17 cellular contexts compared by ENCODE assay signal in genomic region chr15:37103475-37104071, GRCh38. TPM values are rescaled to one million over a fixed set of nuclear protein-coding genes. Genes with fewer than 3 reads are reported as not detected.
A peak's percentile ranks its signal among the peaks of the same experiment; 100 is the strongest.
DNase-seq lines count a peak whose midpoint lies in the region; ATAC-seq and TF ChIP-seq lines count a peak whose summit lies in the region.
"Had no signal": no experiment of that assay in that cellular context is flagged by ENCODE, and none has a peak within 500 bp of the region (broad histone marks: within the 10 kb centered on the region; RNA-seq: fewer than 3 reads in every experiment).

No MANE protein-coding gene starts in this region.

- H3K9ac ChIP-seq in endocrine pancreas (ENCODE audit: control insufficient read depth, insufficient read depth, low read length), result peak overlapping the region; percentile 22

- H3K27me3 Mint-ChIP-seq in nephron (ENCODE audit: low read depth) (peaks cover 83% of the 10 kb centered on the region), type B pancreatic cell (peaks cover 63% of the 10 kb centered on the region)

- H3K36me3 ChIP-seq in heart right ventricle (no peaks in the 10 kb centered on the region), endocrine pancreas (ENCODE audit: control insufficient read depth, insufficient read depth, low read length) (no peaks in the 10 kb centered on the region)

- DNase-seq in heart right ventricle, result no peak
- no peak for DNase-seq in left ventricle myocardium superior
- no peak for DNase-seq in type B pancreatic cell (ENCODE audit: extremely low spot score, unreplicated experiment)
- no peak for DNase-seq in anterior cingulate cortex (lab: John Stamatoyannopoulos, UW)
- DNase-seq: activated CD4-positive, alpha-beta T cell treated with anti-CD3 and anti-CD28 coated beads for 4 hours; activated T-cell treated with anti-CD3 and anti-CD28 coated beads, Interleukin-2, amount 50 U/mL, for 24 hours; foreskin keratinocyte; MM.1S; NCI-H2029 treated with DMSO at 0.1 percent for 48 hours; NCI-H748 treated with DMSO at 0.1 percent for 48 hours; stimulated activated CD4-positive, alpha-beta T cell treated with anti-CD3 and anti-CD28 coated beads, Interleukin-4, amount 100 ng/mL, for 4 hours had no signal

- TF ChIP-seq CTCF in heart right ventricle (IDR thresholded peaks at IDR 0.05) (no peak), nephron (IDR thresholded peaks at IDR 0.05; ENCODE audit: unreplicated experiment in 3 of 3) (no peak), type B pancreatic cell (conservative IDR thresholded peaks at IDR 0.05) (no peak)

- H3K4me3 ChIP-seq in heart right ventricle (peak overlapping the region in 8 of 10 donors; percentile 71 to 86 (median 77)), endocrine pancreas (ENCODE audit: control insufficient read depth, insufficient read depth, low read length) (peak overlapping the region; percentile 92)

- H3K27me3 ChIP-seq in heart right ventricle, result peaks cover 0 to 99% (median 35%) of the 10 kb centered on the region in 7 donors
- no peaks in the 10 kb centered on the region for H3K27me3 ChIP-seq in endocrine pancreas (ENCODE audit: control insufficient read depth, insufficient read depth, low read length)

- WGBS in heart right ventricle, 2 donors, result 19 to 33% methylated on average over 22 of the region's 22 CpGs

- H3K9me3 Mint-ChIP-seq in nephron (peaks cover 6% of the 10 kb centered on the region), type B pancreatic cell (no peaks in the 10 kb centered on the region)

- intact Hi-C loops in heart right ventricle (cut with DNase I), result loop anchor here in 8 of 10 donors (2.0 to 10.0 kb wide), 9 partner anchors 46 to 1589 kb away; partner anchors contain the start of gene CDIN1 (in 2 of the 8)
- intact Hi-C loops in left ventricle myocardium superior (cut with micrococcal nuclease), result no loop called here

- peaks cover 0 to 20% (median 10%) of the 10 kb centered on the region in 9 donors for H3K4me1 ChIP-seq in heart right ventricle
- no peaks in the 10 kb centered on the region for H3K4me1 ChIP-seq in endocrine pancreas (ENCODE audit: control insufficient read depth, insufficient read depth, low read length)
- H3K4me1 ChIP-seq: foreskin keratinocyte had no signal

- H3K4me3 Mint-ChIP-seq in nephron (peak overlapping the region; percentile 96 to 98 (median 98)), type B pancreatic cell (peak overlapping the region; percentile 99)
- H3K4me3 Mint-ChIP-seq: activated T-cell treated with anti-CD3 and anti-CD28 coated beads, Interleukin-2, amount 50 U/mL, for 24 hours had no signal

- H3K9me3 ChIP-seq in heart right ventricle (no peaks in the 10 kb centered on the region), endocrine pancreas (ENCODE audit: control insufficient read depth, low read length) (no peaks in the 10 kb centered on the region)

- peak overlapping the region in 9 of 10 donors; percentile 49 to 97 (median 95) for H3K27ac ChIP-seq in heart right ventricle
- H3K27ac ChIP-seq: foreskin keratinocyte had no signal

- H3K27ac Mint-ChIP-seq in nephron (peak overlapping the region; percentile 98 to 100 (median 100)), type B pancreatic cell (peak overlapping the region; percentile 99)
- H3K27ac Mint-ChIP-seq: activated T-cell treated with anti-CD3 and anti-CD28 coated beads, Interleukin-2, amount 50 U/mL, for 24 hours had no signal

- H3K4me1 Mint-ChIP-seq in nephron (peaks cover 39% of the 10 kb centered on the region), type B pancreatic cell (ENCODE audit: unreplicated experiment) (peaks cover 36% of the 10 kb centered on the region)

- ATAC-seq in heart right ventricle (no peak), left ventricle myocardium superior (no peak), GM19467 (IDR thresholded peaks at IDR 0.05; ENCODE audit: unreplicated experiment) (no peak), HG03039 (IDR thresholded peaks at IDR 0.05; ENCODE audit: unreplicated experiment) (no peak)
- ATAC-seq: foreskin keratinocyte, sciatic nerve had no signal

- peaks cover 23% of the 10 kb centered on the region for H3K36me3 Mint-ChIP-seq in nephron (ENCODE audit: low read depth)
- peaks cover 11% of the 10 kb centered on the region for H3K36me3 Mint-ChIP-seq in type B pancreatic cell

RNA-seq across cellular contexts. Expression of gene MEIS2, which starts 3.2 kb away (rescaled TPM):
- total RNA-seq in heart right ventricle, result 10 to 100 TPM; 34.0 to 64.5 (median 48.5) TPM
- 10 to 100 TPM; 21.1 to 50.1 TPM for polyA plus RNA-seq in heart right ventricle
- 44.9 TPM for total RNA-seq in left ventricle myocardium superior
- 152 and 211 TPM in 2 replicates for total RNA-seq in type B pancreatic cell (ENCODE audit: low replicate concordance)
- total RNA-seq: T-helper 1 cell treated with Interleukin-12 subunit alpha and Interleukin-12 subunit beta and Interleukin-4 antibody, amounts not matched to agents 30 ng/mL and 1 ng/mL, for 36 hours had no signal
